In the genomic region with DNA sequence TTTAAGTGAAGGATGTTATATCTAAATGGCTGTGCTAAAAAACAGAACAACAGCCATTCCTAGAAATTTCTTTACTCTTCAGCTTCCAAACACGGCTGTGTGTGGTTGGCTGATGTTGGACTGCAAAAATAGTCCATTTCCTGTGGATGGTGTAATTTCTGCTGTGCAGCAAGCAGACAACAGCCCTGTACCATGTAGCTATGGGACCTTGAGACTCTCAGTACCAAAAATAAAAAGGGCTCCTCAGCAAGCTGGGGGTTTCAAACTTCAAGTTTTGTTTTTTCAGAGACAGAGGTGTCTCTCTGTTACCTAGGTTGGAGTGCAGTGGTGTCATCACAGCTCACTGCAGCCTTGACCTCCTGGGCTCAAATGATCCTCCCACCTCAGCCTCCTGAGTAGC, we compare ENCODE assay signal across 18 cellular contexts. TPM values are rescaled to one million over a fixed set of nuclear protein-coding genes. Genes with fewer than 3 reads are reported as not detected.
DNase-seq lines count a peak whose midpoint lies in the region; ATAC-seq and TF ChIP-seq lines count a peak whose summit lies in the region.
"Had no signal": no experiment of that assay in that cellular context is flagged by ENCODE, and none has a peak within 500 bp of the region (broad histone marks: within the 10 kb centered on the region; RNA-seq: fewer than 3 reads in every experiment).

No MANE protein-coding gene starts in this region.

- no peak overlapping the region for H2AFZ ChIP-seq in SU-DHL-6 (ENCODE audit: low read depth, low read length, severe bottlenecking)
- no peak overlapping the region for H2AFZ ChIP-seq in PC-9

- no peaks in the 10 kb centered on the region for H3K9me2 ChIP-seq in SU-DHL-6 (replicated peaks; ENCODE audit: insufficient read depth, low read length)
- H3K9me2 ChIP-seq in PC-9 (ENCODE audit: insufficient read depth) = no peaks in the 10 kb centered on the region

- POLR2A ChIA-PET in MCF 10A (lab: Yijun Ruan, JAX) (no interaction called here), PC-9 (lab: Charles Lee; ENCODE audit: unreplicated experiment) (no interaction called here)

- H3K27me3 ChIP-seq in SU-DHL-6 (ENCODE audit: low read length) = no peaks in the 10 kb centered on the region
- no peaks in the 10 kb centered on the region for H3K27me3 ChIP-seq in PC-9 (ENCODE audit: insufficient read depth, low read depth)
- H3K27me3 ChIP-seq: tibial artery had no signal

- no TSS peak for BruUV-seq in MCF 10A (replicated peaks; lab: Mats Ljungman, UMichigan)
- no TSS peak for BruUV-seq in PC-9 (replicated peaks; lab: Mats Ljungman, UMichigan)

- H3F3A ChIP-seq in SU-DHL-6 (ENCODE audit: insufficient read depth) = no peaks in the 10 kb centered on the region
- H3F3A ChIP-seq in PC-9 (ENCODE audit: insufficient read depth, low read depth) = no peaks in the 10 kb centered on the region

- peak; percentile 49 for ATAC-seq in GM19023 (IDR thresholded peaks at IDR 0.05; ENCODE audit: unreplicated experiment)
- peak; percentile 54 for ATAC-seq in HG02885 (IDR thresholded peaks at IDR 0.05; ENCODE audit: poor library complexity, unreplicated experiment)
- ATAC-seq in HG03442 (IDR thresholded peaks at IDR 0.05; ENCODE audit: unreplicated experiment) = no peak
- ATAC-seq: left ventricle myocardium superior had no signal

- H3K79me2 ChIP-seq in SU-DHL-6 (ENCODE audit: insufficient read depth, low read length) = no peaks in the 10 kb centered on the region
- no peaks in the 10 kb centered on the region for H3K79me2 ChIP-seq in PC-9 (ENCODE audit: low read depth)

- H3K27ac Mint-ChIP-seq in CD14-positive monocyte (peak overlapping the region in 6 of 7 donors; percentile 17 to 94 (median 49)), MCF 10A (ENCODE audit: low read depth, unreplicated experiment) (no peak overlapping the region)
- H3K27ac Mint-ChIP-seq: brain had no signal

- H3K27me3 Mint-ChIP-seq in CD14-positive monocyte (ENCODE audit: low read depth in 3 of 3) (peaks cover 0 to 2% (median 0%) of the 10 kb centered on the region in 3 donors), MCF 10A (ENCODE audit: insufficient read depth, unreplicated experiment) (peaks cover 63% of the 10 kb centered on the region)
- H3K27me3 Mint-ChIP-seq: brain had no signal

- no peaks in the 10 kb centered on the region for H3K36me3 ChIP-seq in SU-DHL-6 (ENCODE audit: low read length)
- no peaks in the 10 kb centered on the region for H3K36me3 ChIP-seq in PC-9 (ENCODE audit: low read depth)

- no peak for TF ChIP-seq CTCF in CD14-positive monocyte (IDR thresholded peaks at IDR 0.05)
- no peak for TF ChIP-seq CTCF in SU-DHL-6 (IDR thresholded peaks at IDR 0.05; ENCODE audit: insufficient read depth, low read length, poor library complexity, severe bottlenecking)
- TF ChIP-seq CTCF in MCF 10A (IDR thresholded peaks at IDR 0.05; ENCODE audit: unreplicated experiment) = no peak
- TF ChIP-seq CTCF in PC-9 (conservative IDR thresholded peaks at IDR 0.05) = no peak

- H3K36me3 Mint-ChIP-seq in CD14-positive monocyte (peaks cover 46 to 49% of the 10 kb centered on the region in 2 donors), MCF 10A (ENCODE audit: insufficient read depth, unreplicated experiment) (no peaks in the 10 kb centered on the region)

- H3K4me1 ChIP-seq in PC-9 (replicated peaks; ENCODE audit: insufficient read depth) = no peaks in the 10 kb centered on the region
- H3K4me1 ChIP-seq: tibial artery had no signal

- peak overlapping the region; percentile 31 for H3K4me2 ChIP-seq in SU-DHL-6 (ENCODE audit: low read depth, low read length, poor library complexity, severe bottlenecking)
- no peak overlapping the region for H3K4me2 ChIP-seq in PC-9

- H3K9ac ChIP-seq in SU-DHL-6 (ENCODE audit: low read length) = no peak overlapping the region

- DNase-seq in CD14-positive monocyte (ENCODE audit: low spot score) (no peak), MCF 10A (ENCODE audit: unreplicated experiment) (no peak), PC-9 (no peak), NK-92 (lab: John Stamatoyannopoulos, UW; ENCODE audit: unreplicated experiment) (no peak)
- DNase-seq: DMS79 treated with DMSO at 0.1 percent for 48 hours, Karpas-422, left ventricle myocardium superior, NCI-H1694 treated with DMSO at 0.1 percent for 48 hours, tibial artery had no signal

- no peaks in the 10 kb centered on the region for H3K9me3 Mint-ChIP-seq in CD14-positive monocyte
- H3K9me3 Mint-ChIP-seq in MCF 10A (ENCODE audit: unreplicated experiment) = peaks cover 8% of the 10 kb centered on the region

- intact Hi-C loops in CD14-positive monocyte (cut with micrococcal nuclease) = no loop called here
- intact Hi-C loops in MCF 10A (cut with micrococcal nuclease) = no loop called here
- intact Hi-C loops in PC-9 (cut with micrococcal nuclease; ENCODE audit: unreplicated experiment) = no loop called here

- H3K9me3 ChIP-seq in SU-DHL-6 (ENCODE audit: insufficient read depth, low read length) (no peaks in the 10 kb centered on the region), PC-9 (ENCODE audit: insufficient read depth, low read depth) (peaks cover 4% of the 10 kb centered on the region; the same call in 1 of the 2 replicates)

- H3K27ac ChIP-seq in SU-DHL-6 (ENCODE audit: low read depth, low read length) = 0 out of 2 replicates have a peak overlapping the region, but pooled peaks have one; percentile 44
- no peak overlapping the region for H3K27ac ChIP-seq in PC-9
- H3K27ac ChIP-seq: tibial artery had no signal

- H3K4me3 Mint-ChIP-seq in CD14-positive monocyte (no peak overlapping the region), MCF 10A (ENCODE audit: unreplicated experiment) (no peak overlapping the region)
- H3K4me3 Mint-ChIP-seq: brain had no signal

- H3K4me1 Mint-ChIP-seq in CD14-positive monocyte (peaks cover 26% of the 10 kb centered on the region), MCF 10A (ENCODE audit: insufficient read depth, unreplicated experiment) (no peaks in the 10 kb centered on the region)
- H3K4me1 Mint-ChIP-seq: brain had no signal

- H4K20me1 ChIP-seq in SU-DHL-6 (ENCODE audit: low read depth, low read length) = no peaks in the 10 kb centered on the region
- H4K20me1 ChIP-seq in PC-9 (ENCODE audit: insufficient read depth) = no peaks in the 10 kb centered on the region

- CTCF ChIA-PET in MCF 10A (lab: Yijun Ruan, JAX) (interaction anchor here (0.5 to 1.3 kb wide), 2 partner anchors 29 to 364 kb away, joined by 3 read pairs; no protein-coding TSS in a partner anchor), PC-9 (lab: Charles Lee) (no interaction called here)

- no peak overlapping the region for H3K4me3 ChIP-seq in SU-DHL-6 (ENCODE audit: insufficient read depth, low read length, poor library complexity, severe bottlenecking)
- H3K4me3 ChIP-seq in PC-9 = no peak overlapping the region
- H3K4me3 ChIP-seq: tibial artery had no signal

RNA-seq across cellular contexts. Expression of a gene that starts 18.1 kb away (rescaled TPM):
- polyA plus RNA-seq in CD14-positive monocyte = under 1 TPM in 1 of 2 donors, not detected in 1; 0.09 TPM
- total RNA-seq in MCF 10A (2022) (not detected in 2 replicates), PC-9 (2021) (not detected in 2 replicates)
- total RNA-seq: dermis microvascular lymphatic vessel endothelial cell, myocyte, NCI-H460, pulmonary artery endothelial cell had no signal
